8 cellular contexts compared by ENCODE assay signal in genomic region chr7:128879939-128880746, GRCh38. TPM values are rescaled to one million over a fixed set of nuclear protein-coding genes. Genes with fewer than 3 reads are reported as not detected.
DNase-seq lines count a peak whose midpoint lies in the region; ATAC-seq, FAIRE-seq and TF ChIP-seq lines count a peak whose summit lies in the region.

No MANE protein-coding gene starts in this region.

- H3K27me3 Mint-ChIP-seq in activated naive CD4-positive, alpha-beta T cell treated with anti-CD3 and anti-CD28 coated beads for 36 hours (ENCODE audit: low read depth): no peaks in the 10 kb centered on the region

- no peaks in the 10 kb centered on the region for H3K36me3 Mint-ChIP-seq in activated naive CD4-positive, alpha-beta T cell treated with anti-CD3 and anti-CD28 coated beads for 36 hours (ENCODE audit: low read depth)

- 28 to 31% methylated on average over 17 to 30 of the region's 31 CpGs for WGBS in body of pancreas, 2 donors

- no peaks in the 10 kb centered on the region for H4K20me1 ChIP-seq in keratinocyte (ENCODE audit: control insufficient read depth, extremely low read depth, insufficient read depth, low read length)

- H3K4me3 ChIP-seq in body of pancreas (no peak overlapping the region), keratinocyte (ENCODE audit: control insufficient read depth in 2 of 3, extremely low read depth in 1 of 3, insufficient read depth in 2 of 3, low read depth in 1 of 3, low read length in 3 of 3) (no peak overlapping the region), thoracic aorta (no peak overlapping the region)

- H3K4me3 Mint-ChIP-seq in activated naive CD4-positive, alpha-beta T cell treated with anti-CD3 and anti-CD28 coated beads for 36 hours: no peak overlapping the region

- H3K9me3 ChIP-seq in body of pancreas (no peaks in the 10 kb centered on the region), keratinocyte (ENCODE audit: control insufficient read depth, low read depth, low read length) (no peaks in the 10 kb centered on the region), thoracic aorta (no peaks in the 10 kb centered on the region)

- no peaks in the 10 kb centered on the region for H3K9me3 Mint-ChIP-seq in activated naive CD4-positive, alpha-beta T cell treated with anti-CD3 and anti-CD28 coated beads for 36 hours

- ATAC-seq in body of pancreas (peak; percentile 93), thoracic aorta (ENCODE audit: insufficient number of reproducible peaks, low FRiP score, low read depth) (no peak)

- TF ChIP-seq POLR2A in body of pancreas (IDR thresholded peaks at IDR 0.05): no peak

- no peaks in the 10 kb centered on the region for H3K9me1 ChIP-seq in keratinocyte (ENCODE audit: control insufficient read depth, extremely low read depth, insufficient read depth, low read length)

- CTCF ChIA-PET in activated naive CD4-positive, alpha-beta T cell treated with anti-CD3 and anti-CD28 coated beads for 36 hours (lab: Charles Lee): interaction anchor here (0.7 to 1.7 kb wide), 5 partner anchors 17 to 447 kb away, joined by 3 to 4 read pairs (median 3); no protein-coding TSS in a partner anchor

- H3K36me3 ChIP-seq in body of pancreas (replicated peaks in 1 of 2; ENCODE audit: insufficient read depth in 1 of 2, low read depth in 2 of 2) (no peaks in the 10 kb centered on the region), keratinocyte (ENCODE audit: control insufficient read depth in 2 of 2, extremely low read depth in 1 of 2, insufficient read depth in 2 of 2, low read length in 2 of 2) (no peaks in the 10 kb centered on the region), thoracic aorta (no peaks in the 10 kb centered on the region)

- peaks cover 2% of the 10 kb centered on the region for H3K4me1 Mint-ChIP-seq in activated naive CD4-positive, alpha-beta T cell treated with anti-CD3 and anti-CD28 coated beads for 36 hours (ENCODE audit: low read depth)

- no peak overlapping the region for H2AFZ ChIP-seq in keratinocyte (ENCODE audit: control insufficient read depth, low read length)

- H3K79me2 ChIP-seq in keratinocyte (ENCODE audit: control insufficient read depth, insufficient read depth, low read length): no peaks in the 10 kb centered on the region

- H3K27ac ChIP-seq in body of pancreas (no peak overlapping the region), keratinocyte (ENCODE audit: control insufficient read depth, insufficient read depth, low read length) (no peak overlapping the region), thoracic aorta (no peak overlapping the region)

- peak; percentile 68 for FAIRE-seq in keratinocyte (lab: Jason Lieb, UNC)

- H3K4me1 ChIP-seq in body of pancreas: peaks cover 7% of the 10 kb centered on the region
- H3K4me1 ChIP-seq in keratinocyte (ENCODE audit: control insufficient read depth, extremely low read depth, insufficient read depth, low read length): peaks cover 10% of the 10 kb centered on the region
- H3K4me1 ChIP-seq in thoracic aorta (ENCODE audit: control insufficient read depth in 1 of 2, low read depth in 2 of 2): no peaks in the 10 kb centered on the region

- H3K4me2 ChIP-seq in keratinocyte (ENCODE audit: control insufficient read depth, extremely low read depth, insufficient read depth, low read depth, low read length): no peak overlapping the region

- H3K27me3 ChIP-seq in body of pancreas (no peaks in the 10 kb centered on the region), keratinocyte (ENCODE audit: control insufficient read depth, extremely low read depth, insufficient read depth, low read length) (no peaks in the 10 kb centered on the region), thoracic aorta (replicated peaks; ENCODE audit: insufficient read depth) (no peaks in the 10 kb centered on the region)

- H3K9ac ChIP-seq in keratinocyte (ENCODE audit: control insufficient read depth, extremely low read depth, insufficient read depth, low read length): no peak overlapping the region

- H3K27ac Mint-ChIP-seq in activated naive CD4-positive, alpha-beta T cell treated with anti-CD3 and anti-CD28 coated beads for 36 hours: no peak overlapping the region

- peak; percentile 71 to 91 (median 85) for TF ChIP-seq CTCF in body of pancreas (IDR thresholded peaks at IDR 0.05)
- peak; percentile 82 to 96 (median 90) for TF ChIP-seq CTCF in keratinocyte (optimal IDR thresholded peaks at IDR 0.05 in 1 of 3, IDR thresholded peaks at IDR 0.05 in 1 of 3, conservative IDR thresholded peaks at IDR 0.05 in 1 of 3; ENCODE audit: extremely low read depth in 1 of 3, insufficient read depth in 2 of 3, low read length in 3 of 3)
- TF ChIP-seq CTCF in thoracic aorta (IDR thresholded peaks at IDR 0.05): peak; percentile 81

- dilution Hi-C loops in keratinocyte (cut with MboI; ENCODE audit: extremely low pct_ligation_motif_present, low sequenced_read_pairs): no loop called here

- peak; percentile 50 for DNase-seq in activated naive CD4-positive, alpha-beta T cell treated with anti-CD3 and anti-CD28 coated beads for 36 hours
- DNase-seq in activated naive CD4-positive, alpha-beta T cell treated with anti-CD3 and anti-CD28 coated beads, Interleukin-2, amount 50 U/mL, for 16 hours: no peak
- DNase-seq in NCI-H2227 treated with DMSO at 0.1 percent for 48 hours (lab: John Stamatoyannopoulos, UW) (peak; percentile 56), body of pancreas (peak; percentile 69 to 83 (median 76)), keratinocyte (ENCODE audit: low read depth, low spot score) (no peak), thoracic aorta (ENCODE audit: low spot score) (no peak)
- no peak for DNase-seq in activated CD8-positive, alpha-beta memory T cell treated with anti-CD3 and anti-CD28 coated beads, Interleukin-2, amount 50 U/mL, for 4 hours
- no peak for DNase-seq in effector CD8-positive, alpha-beta T cell (lab: John Stamatoyannopoulos, UW)

- intact Hi-C loops in activated naive CD4-positive, alpha-beta T cell treated with anti-CD3 and anti-CD28 coated beads for 36 hours (cut with micrococcal nuclease): loop anchor here (5.0 kb wide), 2 partner anchors 403 to 453 kb away; partner anchors contain the start of gene METTL2B
- intact Hi-C loops in body of pancreas (cut with DNase I): loop anchor here (5.0 to 10.0 kb wide), 2 partner anchors 268 to 405 kb away; partner anchors contain the start of gene METTL2B

RNA-seq across cellular contexts. Expression of gene ATP6V1F, which starts 17.5 kb away (rescaled TPM):
- 100 to 1,000 TPM; 129 to 142 TPM for total RNA-seq in activated naive CD4-positive, alpha-beta T cell treated with anti-CD3 and anti-CD28 coated beads for 36 hours
- total RNA-seq in body of pancreas: 10 to 100 TPM; 36.3 to 45.8 TPM
- 263 to 429 TPM (median 268 TPM) in 3 replicates for polyA plus RNA-seq in keratinocyte
- 107 TPM for polyA plus RNA-seq in keratinocyte (2011; ENCODE audit: low read depth)
- polyA plus RNA-seq in keratinocyte (2011; cell fraction: cytosol; rRNA removed): 342 and 421 TPM in 2 replicates
- polyA plus RNA-seq in keratinocyte (2011; cell fraction: nucleus; rRNA removed): 115 and 151 TPM in 2 replicates
- polyA plus RNA-seq in keratinocyte (2012; ENCODE audit: low replicate concordance): 283 and 576 TPM in 2 replicates
- polyA minus RNA-seq in keratinocyte: 59.0 to 128 TPM (median 113 TPM) in 3 replicates
- 125 TPM for polyA minus RNA-seq in keratinocyte (2011; cell fraction: cytosol; rRNA and poly(A)+ RNA removed)
- 20.6 and 23.4 TPM in 2 replicates for polyA minus RNA-seq in keratinocyte (2011; cell fraction: nucleus; rRNA and poly(A)+ RNA removed)
- total RNA-seq in thoracic aorta: 10 to 100 TPM; 73.6 to 96.0 TPM

RNA-seq across cellular contexts. Expression of gene KCP, which starts 30.4 kb away (rescaled TPM):
- total RNA-seq in activated naive CD4-positive, alpha-beta T cell treated with anti-CD3 and anti-CD28 coated beads for 36 hours: not detected
- under 1 TPM in 1 of 2 donors, not detected in 1; 0.33 TPM for total RNA-seq in body of pancreas
- polyA plus RNA-seq in keratinocyte: 0.03 to 0.17 TPM in 2 of 3 replicates, not detected in the other
- polyA plus RNA-seq in keratinocyte (2011; ENCODE audit: low read depth): not detected
- 0.04 and 0.08 TPM in 2 replicates for polyA plus RNA-seq in keratinocyte (2011; cell fraction: cytosol; rRNA removed)
- polyA plus RNA-seq in keratinocyte (2011; cell fraction: nucleus; rRNA removed): 0.25 and 0.28 TPM in 2 replicates
- 0.14 and 0.17 TPM in 2 replicates for polyA plus RNA-seq in keratinocyte (2012; ENCODE audit: low replicate concordance)
- 0.13 TPM in 1 of 3 replicates, not detected in the others for polyA minus RNA-seq in keratinocyte
- polyA minus RNA-seq in keratinocyte (2011; cell fraction: cytosol; rRNA and poly(A)+ RNA removed): not detected
- polyA minus RNA-seq in keratinocyte (2011; cell fraction: nucleus; rRNA and poly(A)+ RNA removed): not detected in 2 replicates
- total RNA-seq in thoracic aorta: 1 to 10 TPM in 1 of 2 donors, under 1 TPM in 1; 0.81 to 2.0 TPM

RNA-seq across cellular contexts. Expression of gene FLNC, which starts 49.9 kb away (rescaled TPM):
- under 1 TPM; 0.02 to 0.05 TPM for total RNA-seq in activated naive CD4-positive, alpha-beta T cell treated with anti-CD3 and anti-CD28 coated beads for 36 hours
- total RNA-seq in body of pancreas (1 to 10 TPM; 1.8 to 4.0 TPM), thoracic aorta (100 to 1,000 TPM; 157 to 273 TPM)
- polyA plus RNA-seq in keratinocyte: 0.03 to 0.15 TPM (median 0.06 TPM) in 3 replicates
- polyA plus RNA-seq in keratinocyte (2011; ENCODE audit: low read depth): 0.20 TPM
- polyA plus RNA-seq in keratinocyte (2011; cell fraction: cytosol; rRNA removed): 0.07 and 0.17 TPM in 2 replicates
- polyA plus RNA-seq in keratinocyte (2011; cell fraction: nucleus; rRNA removed): 0.33 and 0.43 TPM in 2 replicates
- polyA plus RNA-seq in keratinocyte (2012; ENCODE audit: low replicate concordance): 0.46 and 0.71 TPM in 2 replicates
- 0.26 to 2.0 TPM (median 0.33 TPM) in 3 replicates for polyA minus RNA-seq in keratinocyte
- 1.2 TPM for polyA minus RNA-seq in keratinocyte (2011; cell fraction: cytosol; rRNA and poly(A)+ RNA removed)
- 1.6 and 1.8 TPM in 2 replicates for polyA minus RNA-seq in keratinocyte (2011; cell fraction: nucleus; rRNA and poly(A)+ RNA removed)

RNA-seq across cellular contexts. Expression of gene IRF5, which starts 57.6 kb away (rescaled TPM):
- 1 to 10 TPM; 1.4 to 1.9 TPM for total RNA-seq in activated naive CD4-positive, alpha-beta T cell treated with anti-CD3 and anti-CD28 coated beads for 36 hours
- total RNA-seq in body of pancreas (10 to 100 TPM in 1 of 2 donors, 1 to 10 TPM in 1; 4.9 to 15.3 TPM), thoracic aorta (10 to 100 TPM; 11.9 to 25.0 TPM)
- 0.78 to 1.5 TPM (median 0.88 TPM) in 3 replicates for polyA plus RNA-seq in keratinocyte
- 0.61 TPM for polyA plus RNA-seq in keratinocyte (2011; ENCODE audit: low read depth)
- 0.71 and 1.0 TPM in 2 replicates for polyA plus RNA-seq in keratinocyte (2011; cell fraction: cytosol; rRNA removed)
- polyA plus RNA-seq in keratinocyte (2011; cell fraction: nucleus; rRNA removed): 4.2 and 4.8 TPM in 2 replicates
- 0.55 and 4.5 TPM in 2 replicates for polyA plus RNA-seq in keratinocyte (2012; ENCODE audit: low replicate concordance)
- polyA minus RNA-seq in keratinocyte: 0.64 to 2.4 TPM (median 2.1 TPM) in 3 replicates
- 2.1 TPM for polyA minus RNA-seq in keratinocyte (2011; cell fraction: cytosol; rRNA and poly(A)+ RNA removed)
- polyA minus RNA-seq in keratinocyte (2011; cell fraction: nucleus; rRNA and poly(A)+ RNA removed): 1.2 and 1.6 TPM in 2 replicates

Comparison
In these comparisons a context has a peak if more than half of its experiments do, and no peak if none do; other contexts are left out.
1. DNase-seq: peak in activated naive CD4-positive, alpha-beta T cell treated with anti-CD3 and anti-CD28 coated beads for 36 hours (single experiment), NCI-H2227 treated with DMSO at 0.1 percent for 48 hours (single experiment) and body of pancreas (4 of 4); none in activated naive CD4-positive, alpha-beta T cell treated with anti-CD3 and anti-CD28 coated beads, Interleukin-2, amount 50 U/mL, for 16 hours (single experiment), keratinocyte (single experiment), thoracic aorta (single experiment), activated CD8-positive, alpha-beta memory T cell treated with anti-CD3 and anti-CD28 coated beads, Interleukin-2, amount 50 U/mL, for 4 hours (single experiment) and effector CD8-positive, alpha-beta T cell (single experiment).
2. RNA of gene FLNC, which starts 49.9 kb away (total RNA-seq): 157 to 273 TPM in thoracic aorta; 1.8 to 4.0 TPM in body of pancreas and 0.02 to 0.05 TPM in activated naive CD4-positive, alpha-beta T cell treated with anti-CD3 and anti-CD28 coated beads for 36 hours; every median in the first group is over 10 times any median in the second.
3. Peak in every context shown above with its lines, with median percentiles within 50 percentile points of each other: CTCF ChIP-seq.